Comparison of ENCODE assay signal across 23 cellular contexts in genomic region chr1:222239130-222239529, GRCh38.
"Had no signal": no experiment of that assay in that cellular context is flagged by ENCODE, and none has a peak within 500 bp of the region (broad histone marks: within the 10 kb centered on the region; RNA-seq: fewer than 3 reads in every experiment).

No MANE protein-coding gene starts in this region.

- H3K36me3 Mint-ChIP-seq: T-cell had no signal

- H3K27ac ChIP-seq: KMS-11, RWPE1 had no signal

- H3K9me3 Mint-ChIP-seq: IgD-negative memory B cell, T-cell had no signal

- H3K4me3 ChIP-seq: K562 had no signal

- H3K9me3 ChIP-seq: SK-N-SH had no signal

- H3K9ac ChIP-seq: KMS-11, SK-N-SH had no signal

- H3K27ac Mint-ChIP-seq: IgD-negative memory B cell, T-cell had no signal

- H3K4me3 Mint-ChIP-seq: IgD-negative memory B cell, T-cell had no signal

- H3K4me1 Mint-ChIP-seq: IgD-negative memory B cell, T-cell had no signal

- ATAC-seq: HepG2, K562, T-cell had no signal

- H3K27me3 Mint-ChIP-seq: IgD-negative memory B cell, T-cell had no signal

- H3K4me2 ChIP-seq: KMS-11, SK-N-SH had no signal

- DNase-seq: Kasumi-1, MV-4-11, NCI-H1048, NCI-H1105, NCI-H1436 treated with DMSO at 0.1 percent for 48 hours, NCI-H1694, NCI-H187 treated with DMSO at 0.1 percent for 48 hours, NCI-H2029 treated with DMSO at 0.1 percent for 48 hours, NCI-H2171 treated with DMSO at 0.1 percent for 48 hours, NCI-H345, NCI-H446 treated with DMSO at 0.1 percent for 48 hours, NCI-H510A treated with DMSO at 0.1 percent for 48 hours, NCI-H526 treated with DMSO at 0.1 percent for 48 hours, NCI-H748 treated with DMSO at 0.1 percent for 48 hours, SHP77, SK-N-SH, SW 1271, T-cell had no signal
